ENCODE assay signal across 10 cellular contexts in the genomic region with DNA sequence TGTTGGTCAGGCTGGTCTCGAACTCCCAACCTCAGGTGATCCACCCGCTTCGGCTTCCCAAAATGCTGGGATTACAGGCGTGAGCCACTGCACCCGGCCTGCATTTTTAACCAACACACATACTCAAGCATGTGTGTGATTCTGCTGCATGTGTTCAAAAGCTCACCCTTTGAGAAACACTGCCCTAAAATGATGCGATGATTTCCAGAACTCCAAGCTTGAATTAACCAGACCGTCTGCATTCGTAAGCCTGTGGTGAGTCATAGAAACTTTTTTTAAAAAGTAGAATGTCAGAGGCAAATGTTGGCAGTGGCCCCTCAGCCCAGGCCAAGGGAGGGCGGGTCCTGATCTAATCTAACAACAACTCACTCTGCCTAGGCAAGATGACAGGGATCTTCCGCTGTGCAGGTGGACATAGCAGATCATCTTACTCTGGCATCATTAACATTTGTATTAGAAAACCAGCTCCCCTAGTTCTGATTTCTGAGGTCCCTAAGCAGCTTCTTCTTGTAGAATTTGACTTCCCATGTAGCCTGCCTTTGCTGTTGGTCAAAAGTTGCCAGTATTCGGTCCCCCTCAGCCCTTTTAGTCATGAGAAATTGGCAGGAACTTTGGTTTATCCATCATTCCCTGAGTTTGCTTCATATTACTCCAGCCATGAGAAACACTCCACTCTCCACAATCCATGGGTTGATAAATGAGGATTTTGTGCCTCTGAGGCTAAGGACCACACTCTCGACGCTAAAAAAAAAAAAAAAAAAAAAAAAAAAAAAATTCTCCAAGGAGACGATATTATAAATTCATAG.
DNase-seq lines count a peak whose midpoint lies in the region; ATAC-seq and TF ChIP-seq lines count a peak whose summit lies in the region.
"Had no signal": no experiment of that assay in that cellular context is flagged by ENCODE, and none has a peak within 500 bp of the region (broad histone marks: within the 10 kb centered on the region; RNA-seq: fewer than 3 reads in every experiment).

No MANE protein-coding gene starts in this region.

- peak overlapping the region; percentile 92 for H3K27ac ChIP-seq in PC-9

- DNase-seq in AG10803 (ENCODE audit: low read depth): peak; percentile 94
- peak; percentile 88 to 89 for DNase-seq in PC-9
- DNase-seq in nephron progenitor cell: no peak
- DNase-seq in SHP77 (lab: John Stamatoyannopoulos, UW): no peak
- DNase-seq in NCI-H2029 (lab: John Stamatoyannopoulos, UW): no peak
- no peak for DNase-seq in SKM-1 treated with dmso at 0.1 percent for 144 hours (lab: John Stamatoyannopoulos, UW; ENCODE audit: unreplicated experiment)
- no peak for DNase-seq in KG1 (lab: John Stamatoyannopoulos, UW)
- DNase-seq: activated effector memory CD4-positive, alpha-beta T cell treated with anti-CD3 and anti-CD28 coated beads, Interleukin-2, amount 50 U/mL, for 16 hours; NCI-H524 had no signal

- intact Hi-C loops in PC-9 (cut with micrococcal nuclease; ENCODE audit: unreplicated experiment): loop anchor here (1.0 to 2.0 kb wide), 2 partner anchors 29 to 250 kb away; no protein-coding TSS in a partner anchor

- CTCF ChIA-PET in PC-9 (lab: Charles Lee): interaction anchor here (0.5 to 1.0 kb wide), 4 partner anchors 26 to 161 kb away, joined by 3 to 12 read pairs (median 4); no protein-coding TSS in a partner anchor

- no peaks in the 10 kb centered on the region for H3K36me3 Mint-ChIP-seq in nephron progenitor cell (ENCODE audit: low read depth)

- H3K9me3 Mint-ChIP-seq in nephron progenitor cell: no peaks in the 10 kb centered on the region

- no peaks in the 10 kb centered on the region for H3K36me3 ChIP-seq in PC-9 (ENCODE audit: low read depth)

- BruUV-seq in PC-9 (replicated peaks; lab: Mats Ljungman, UMichigan): no TSS peak

- TF ChIP-seq CTCF in AG10803 (conservative IDR thresholded peaks at IDR 0.05; ENCODE audit: low read length): no peak
- TF ChIP-seq CTCF in PC-9 (conservative IDR thresholded peaks at IDR 0.05): no peak
- no peak for TF ChIP-seq CTCF in nephron progenitor cell (IDR thresholded peaks at IDR 0.05)

- no peak overlapping the region for H3K4me3 Mint-ChIP-seq in nephron progenitor cell

- peaks cover 47% of the 10 kb centered on the region for H3K4me1 ChIP-seq in PC-9 (replicated peaks; ENCODE audit: insufficient read depth)

- no peaks in the 10 kb centered on the region for H3K9me2 ChIP-seq in PC-9 (ENCODE audit: insufficient read depth)

- H3K27me3 Mint-ChIP-seq in nephron progenitor cell (ENCODE audit: low read depth, poor library complexity): peaks cover 6% of the 10 kb centered on the region

- peaks cover 28% of the 10 kb centered on the region for H3F3A ChIP-seq in PC-9 (ENCODE audit: insufficient read depth, low read depth)

- H2AFZ ChIP-seq in PC-9: no peak overlapping the region

- H3K4me3 ChIP-seq in AG10803 (ENCODE audit: low read length) (no peak overlapping the region), PC-9 (no peak overlapping the region)

- peaks cover 16% of the 10 kb centered on the region for H3K4me1 Mint-ChIP-seq in nephron progenitor cell

- no peaks in the 10 kb centered on the region for H4K20me1 ChIP-seq in PC-9 (ENCODE audit: insufficient read depth)

- peak; percentile 86 for ATAC-seq in esophagus mucosa

- no peaks in the 10 kb centered on the region for H3K79me2 ChIP-seq in PC-9 (ENCODE audit: low read depth)

- peak overlapping the region; percentile 41 for H3K27ac Mint-ChIP-seq in nephron progenitor cell

- no peaks in the 10 kb centered on the region for H3K27me3 ChIP-seq in PC-9 (ENCODE audit: insufficient read depth, low read depth)

- H3K9me3 ChIP-seq in PC-9 (ENCODE audit: insufficient read depth, low read depth): no peaks in the 10 kb centered on the region

- H3K4me2 ChIP-seq in PC-9: peak overlapping the region; percentile 60

- POLR2A ChIA-PET in PC-9 (lab: Charles Lee; ENCODE audit: unreplicated experiment): interaction anchor here (0.5 to 0.9 kb wide), 11 partner anchors 28 to 344 kb away, joined by 4 to 35 read pairs (median 6); no protein-coding TSS in a partner anchor

Comparison
In these comparisons a context has a peak if more than half of its experiments do, and no peak if none do; other contexts are left out.
1. DNase-seq: peak in AG10803 (single experiment) and PC-9 (2 of 2); none in nephron progenitor cell (single experiment), SHP77 (0 of 2), NCI-H2029 (single experiment), SKM-1 treated with dmso at 0.1 percent for 144 hours (single experiment) and KG1 (single experiment).